In genomic region chr2:127097841-127098651, GRCh38 we compare ENCODE assay signal across 17 cellular contexts. TPM values are rescaled to one million over a fixed set of nuclear protein-coding genes. Genes with fewer than 3 reads are reported as not detected.
DNase-seq lines count a peak whose midpoint lies in the region; ATAC-seq and TF ChIP-seq lines count a peak whose summit lies in the region.
"Had no signal": no experiment of that assay in that cellular context is flagged by ENCODE, and none has a peak within 500 bp of the region (broad histone marks: within the 10 kb centered on the region; RNA-seq: fewer than 3 reads in every experiment).

No MANE protein-coding gene starts in this region.

- POLR2A ChIA-PET in OCI-LY7 (lab: Charles Lee), result interaction anchor here (0.6 kb wide), 1 partner anchor 15 kb away, joined by 5 read pairs; no protein-coding TSS in a partner anchor

- H3K27ac ChIP-seq in tibial nerve (peak overlapping the region in 3 of 4 donors; percentile 54 to 97 (median 92)), OCI-LY7 (ENCODE audit: low read depth, low read length, poor library complexity, severe bottlenecking) (no peak overlapping the region)
- H3K27ac ChIP-seq: body of pancreas, pancreas had no signal

- no peaks in the 10 kb centered on the region for H3K79me2 ChIP-seq in OCI-LY7 (ENCODE audit: insufficient read depth, low read depth, low read length)

- CTCF ChIA-PET in OCI-LY7 (lab: Charles Lee; ENCODE audit: unreplicated experiment) (no interaction called here), Calu3 (lab: Charles Lee) (interaction anchor here (0.5 kb wide), 1 partner anchor 19 kb away, joined by 3 read pairs; no protein-coding TSS in a partner anchor)

- no peak overlapping the region for H2AFZ ChIP-seq in OCI-LY7 (ENCODE audit: low read length)

- intact Hi-C loops in dendritic cell treated with granulocyte-macrophage colony-stimulating factor and Interleukin-4, amounts not matched to agents 40 ng/mL and 50 ng/mL, for 4 days (cut with micrococcal nuclease), result no loop called here
- intact Hi-C loops in OCI-LY7 (cut with micrococcal nuclease; ENCODE audit: unreplicated experiment), result no loop called here
- intact Hi-C loops in Calu3 (cut with micrococcal nuclease; ENCODE audit: unreplicated experiment), result no loop called here

- H3K4me3 ChIP-seq in tibial nerve, result no peak overlapping the region
- H3K4me3 ChIP-seq in OCI-LY7 (ENCODE audit: low read depth, low read length, poor library complexity, severe bottlenecking), result no peak overlapping the region
- H3K4me3 ChIP-seq: body of pancreas, pancreas had no signal

- peaks cover 2 to 88% (median 55%) of the 10 kb centered on the region in 4 donors for H3K4me1 ChIP-seq in tibial nerve
- no peaks in the 10 kb centered on the region for H3K4me1 ChIP-seq in OCI-LY7 (ENCODE audit: insufficient read depth, low read length, poor library complexity, severe bottlenecking)

- BruUV-seq in OCI-LY7 (replicated peaks; lab: Mats Ljungman, UMichigan) (no TSS peak), Calu3 (replicated peaks; lab: Mats Ljungman, UMichigan) (no TSS peak)

- no peak for TF ChIP-seq POLR2A in tibial nerve (IDR thresholded peaks at IDR 0.05)

- no peaks in the 10 kb centered on the region for H3K27me3 ChIP-seq in tibial nerve
- H3K27me3 ChIP-seq: body of pancreas, pancreas had no signal

- no peak for TF ChIP-seq CTCF in neural crest cell (conservative IDR thresholded peaks at IDR 0.05)
- no peak for TF ChIP-seq CTCF in tibial nerve (IDR thresholded peaks at IDR 0.05)
- TF ChIP-seq CTCF in OCI-LY7 (conservative IDR thresholded peaks at IDR 0.05; ENCODE audit: low read length), result no peak
- no peak for TF ChIP-seq CTCF in Calu3 (IDR thresholded peaks at IDR 0.05; ENCODE audit: unreplicated experiment)

- ATAC-seq in activated T-cell treated with anti-CD3 and anti-CD28 coated beads, Interleukin-2, amount 50 U/mL, for 72 hours (replicated peaks in 1 of 2), result no peak
- ATAC-seq: body of pancreas, pancreas had no signal

- H3K9me3 ChIP-seq in tibial nerve (no peaks in the 10 kb centered on the region), OCI-LY7 (ENCODE audit: low read length) (no peaks in the 10 kb centered on the region)
- H3K9me3 ChIP-seq: body of pancreas, pancreas had no signal

- no peak for DNase-seq in activated T-cell treated with anti-CD3 and anti-CD28 coated beads, Interleukin-2, amount 50 U/mL, for 24 hours
- DNase-seq in activated T-cell treated with anti-CD3 and anti-CD28 coated beads for 4 hours, result no peak
- no peak for DNase-seq in neural crest cell (ENCODE audit: low read depth, low spot score)
- DNase-seq in tibial nerve (ENCODE audit: low spot score in 2 of 2), result no peak
- no peak for DNase-seq in activated T-cell treated with anti-CD3 and anti-CD28 coated beads, Interleukin-2, amount 50 U/mL, for 72 hours
- no peak for DNase-seq in OCI-LY7 (ENCODE audit: low spot score)
- no peak for DNase-seq in Calu3
- DNase-seq: activated naive CD4-positive, alpha-beta T cell; body of pancreas; immature natural killer cell; NCI-H1417 treated with DMSO at 0.1 percent for 48 hours; SHP77 treated with DMSO at 0.1 percent for 48 hours; stimulated activated CD4-positive, alpha-beta T cell treated with anti-CD3 and anti-CD28 coated beads, Interleukin-12 subunit alpha, Interleukin-12 subunit beta, amount 100 ng/mL, for 4 hours; stimulated activated naive CD4-positive, alpha-beta T cell had no signal

- 52% methylated on average over 13 to 15 of the region's 16 CpGs for WGBS in tibial nerve, 2 donors

- peak overlapping the region; percentile 27 for H3K27ac Mint-ChIP-seq in activated T-cell treated with anti-CD3 and anti-CD28 coated beads, Interleukin-2, amount 50 U/mL, for 24 hours
- peak overlapping the region; percentile 57 for H3K27ac Mint-ChIP-seq in dendritic cell treated with granulocyte-macrophage colony-stimulating factor and Interleukin-4, amounts not matched to agents 40 ng/mL and 50 ng/mL, for 4 days
- H3K27ac Mint-ChIP-seq in neural crest cell (ENCODE audit: unreplicated experiment) (peak overlapping the region; percentile 43), Calu3 (ENCODE audit: unreplicated experiment) (no peak overlapping the region)
- H3K27ac Mint-ChIP-seq in activated T-cell treated with anti-CD3 and anti-CD28 coated beads, Interleukin-2, amount 50 U/mL, for 72 hours, result no peak overlapping the region
- H3K27ac Mint-ChIP-seq: memory B cell had no signal

- no peaks in the 10 kb centered on the region for H3K9me2 ChIP-seq in OCI-LY7 (ENCODE audit: insufficient read depth, low read length)

- H3K9me3 Mint-ChIP-seq in activated T-cell treated with anti-CD3 and anti-CD28 coated beads, Interleukin-2, amount 50 U/mL, for 24 hours, result no peaks in the 10 kb centered on the region
- no peaks in the 10 kb centered on the region for H3K9me3 Mint-ChIP-seq in dendritic cell treated with granulocyte-macrophage colony-stimulating factor and Interleukin-4, amounts not matched to agents 40 ng/mL and 50 ng/mL, for 4 days
- no peaks in the 10 kb centered on the region for H3K9me3 Mint-ChIP-seq in neural crest cell
- no peaks in the 10 kb centered on the region for H3K9me3 Mint-ChIP-seq in activated T-cell treated with anti-CD3 and anti-CD28 coated beads, Interleukin-2, amount 50 U/mL, for 72 hours
- H3K9me3 Mint-ChIP-seq in Calu3 (ENCODE audit: low read depth, unreplicated experiment), result no peaks in the 10 kb centered on the region
- H3K9me3 Mint-ChIP-seq: immature natural killer cell, memory B cell had no signal

- H4K20me1 ChIP-seq in OCI-LY7 (ENCODE audit: insufficient read depth, low read length), result no peaks in the 10 kb centered on the region

- H3K4me2 ChIP-seq in OCI-LY7 (ENCODE audit: low read length), result no peak overlapping the region

- H3K4me1 Mint-ChIP-seq in activated T-cell treated with anti-CD3 and anti-CD28 coated beads, Interleukin-2, amount 50 U/mL, for 24 hours (ENCODE audit: low read depth), result peaks cover 4% of the 10 kb centered on the region
- H3K4me1 Mint-ChIP-seq in dendritic cell treated with granulocyte-macrophage colony-stimulating factor and Interleukin-4, amounts not matched to agents 40 ng/mL and 50 ng/mL, for 4 days (ENCODE audit: low read depth), result peaks cover 15% of the 10 kb centered on the region
- H3K4me1 Mint-ChIP-seq in neural crest cell (peaks cover 37% of the 10 kb centered on the region), Calu3 (ENCODE audit: low read depth, unreplicated experiment) (peaks cover 58% of the 10 kb centered on the region)
- peaks cover 14% of the 10 kb centered on the region for H3K4me1 Mint-ChIP-seq in activated T-cell treated with anti-CD3 and anti-CD28 coated beads, Interleukin-2, amount 50 U/mL, for 72 hours (ENCODE audit: low read depth)
- H3K4me1 Mint-ChIP-seq: memory B cell had no signal

- H3K4me3 Mint-ChIP-seq in activated T-cell treated with anti-CD3 and anti-CD28 coated beads, Interleukin-2, amount 50 U/mL, for 24 hours, result no peak overlapping the region
- H3K4me3 Mint-ChIP-seq in dendritic cell treated with granulocyte-macrophage colony-stimulating factor and Interleukin-4, amounts not matched to agents 40 ng/mL and 50 ng/mL, for 4 days, result no peak overlapping the region
- H3K4me3 Mint-ChIP-seq in neural crest cell (no peak overlapping the region), Calu3 (ENCODE audit: low read depth, unreplicated experiment) (no peak overlapping the region)
- H3K4me3 Mint-ChIP-seq in activated T-cell treated with anti-CD3 and anti-CD28 coated beads, Interleukin-2, amount 50 U/mL, for 72 hours, result no peak overlapping the region
- H3K4me3 Mint-ChIP-seq: immature natural killer cell, memory B cell had no signal

- H3K27me3 Mint-ChIP-seq in activated T-cell treated with anti-CD3 and anti-CD28 coated beads, Interleukin-2, amount 50 U/mL, for 24 hours, result no peaks in the 10 kb centered on the region
- H3K27me3 Mint-ChIP-seq in dendritic cell treated with granulocyte-macrophage colony-stimulating factor and Interleukin-4, amounts not matched to agents 40 ng/mL and 50 ng/mL, for 4 days, result peaks cover 35% of the 10 kb centered on the region
- H3K27me3 Mint-ChIP-seq in neural crest cell (ENCODE audit: low read depth) (no peaks in the 10 kb centered on the region), Calu3 (ENCODE audit: unreplicated experiment) (no peaks in the 10 kb centered on the region)
- H3K27me3 Mint-ChIP-seq in activated T-cell treated with anti-CD3 and anti-CD28 coated beads, Interleukin-2, amount 50 U/mL, for 72 hours (ENCODE audit: low read depth), result no peaks in the 10 kb centered on the region
- H3K27me3 Mint-ChIP-seq: memory B cell had no signal

- no peak for TF ChIP-seq EP300 in tibial nerve (IDR thresholded peaks at IDR 0.05)

- H3K36me3 Mint-ChIP-seq in activated T-cell treated with anti-CD3 and anti-CD28 coated beads, Interleukin-2, amount 50 U/mL, for 24 hours (ENCODE audit: low read depth), result no peaks in the 10 kb centered on the region
- no peaks in the 10 kb centered on the region for H3K36me3 Mint-ChIP-seq in dendritic cell treated with granulocyte-macrophage colony-stimulating factor and Interleukin-4, amounts not matched to agents 40 ng/mL and 50 ng/mL, for 4 days (ENCODE audit: low read depth)
- no peaks in the 10 kb centered on the region for H3K36me3 Mint-ChIP-seq in neural crest cell (ENCODE audit: low read depth)
- H3K36me3 Mint-ChIP-seq in activated T-cell treated with anti-CD3 and anti-CD28 coated beads, Interleukin-2, amount 50 U/mL, for 72 hours (ENCODE audit: insufficient read depth in 2 of 2), result no peaks in the 10 kb centered on the region
- H3K36me3 Mint-ChIP-seq in Calu3 (ENCODE audit: insufficient read depth, unreplicated experiment), result peaks cover 15% of the 10 kb centered on the region
- H3K36me3 Mint-ChIP-seq: immature natural killer cell, memory B cell had no signal

- H3K36me3 ChIP-seq in tibial nerve (no peaks in the 10 kb centered on the region), OCI-LY7 (ENCODE audit: insufficient read depth, low read length) (no peaks in the 10 kb centered on the region)
- H3K36me3 ChIP-seq: pancreas had no signal

RNA-seq across cellular contexts. Expression of gene BIN1, which starts 8.9 kb away (rescaled TPM):
- total RNA-seq in neural crest cell (67.7 and 69.9 TPM in 2 replicates), tibial nerve (100 to 1,000 TPM in 2 of 4 donors, 10 to 100 TPM in 2; 95.7 to 146 (median 98.8) TPM), OCI-LY7 (2022) (9.8 and 14.1 TPM in 2 replicates), Calu3 (2022) (52.8 and 54.7 TPM in 2 replicates)
- total RNA-seq in activated T-cell treated with anti-CD3 and anti-CD28 coated beads, Interleukin-2, amount 50 U/mL, for 72 hours, result 100 to 1,000 TPM in 1 of 2 donors, 10 to 100 TPM in 1; 87.3 to 127 TPM
- total RNA-seq in OCI-LY7 (2014; rRNA removed; shearing (Covaris generic)), result 1.5 and 3.0 TPM in 2 replicates

Comparison
In these comparisons a context has a peak if more than half of its experiments do, and no peak if none do; other contexts are left out.
1. H3K27ac Mint-ChIP-seq: peak in activated T-cell treated with anti-CD3 and anti-CD28 coated beads, Interleukin-2, amount 50 U/mL, for 24 hours (single experiment), dendritic cell treated with granulocyte-macrophage colony-stimulating factor and Interleukin-4, amounts not matched to agents 40 ng/mL and 50 ng/mL, for 4 days (single experiment) and neural crest cell (single experiment); none in activated T-cell treated with anti-CD3 and anti-CD28 coated beads, Interleukin-2, amount 50 U/mL, for 72 hours (single experiment) and Calu3 (single experiment).